In genomic region chr13:109180905-109181425, GRCh38 we compare ENCODE assay signal across 12 cellular contexts.
DNase-seq lines count a peak whose midpoint lies in the region; ATAC-seq and TF ChIP-seq lines count a peak whose summit lies in the region.
"Had no signal": no experiment of that assay in that cellular context is flagged by ENCODE, and none has a peak within 500 bp of the region (broad histone marks: within the 10 kb centered on the region; RNA-seq: fewer than 3 reads in every experiment).

No MANE protein-coding gene starts in this region.

- no peak for ATAC-seq in GM19463 (IDR thresholded peaks at IDR 0.05; ENCODE audit: unreplicated experiment)
- ATAC-seq: stimulated activated naive CD8-positive, alpha-beta T cell treated with anti-CD3 and anti-CD28 coated beads, Interleukin-15, amount 100 ng/mL, for 72 hours had no signal

- no peaks in the 10 kb centered on the region for H3K9me3 Mint-ChIP-seq in activated T-helper 2 cell treated with anti-CD3 and anti-CD28 coated beads, Interferon-gamma antibody, Interleukin-2, Interleukin-4, amounts not matched to agents 10 μg/mL and 5 μg/mL and 100 μg/mL, durations not matched to agents 14 hours and 24 hours and 36 hours
- H3K9me3 Mint-ChIP-seq: stimulated activated naive CD8-positive, alpha-beta T cell treated with anti-CD3 and anti-CD28 coated beads, Interleukin-15, amount 100 ng/mL, for 72 hours had no signal

- DNase-seq in HFF-Myc (ENCODE audit: extremely low read depth, low read depth) (peak; percentile 31), amniotic epithelial cell (ENCODE audit: low read depth) (peak; percentile 87), glomerular visceral epithelial cell (ENCODE audit: extremely low spot score) (peak; percentile 69), smooth muscle cell of the brain vasculature (ENCODE audit: low read depth, low spot score) (peak; percentile 57), HuH-7 (ENCODE audit: low spot score) (no peak)
- no peak for DNase-seq in activated T-helper 2 cell treated with anti-CD3 and anti-CD28 coated beads, Interferon-gamma antibody, Interleukin-2, Interleukin-4, amounts not matched to agents 10 μg/mL and 5 μg/mL and 100 μg/mL, durations not matched to agents 14 hours and 24 hours and 36 hours (ENCODE audit: low spot score)
- DNase-seq: NCI-H1694 treated with DMSO at 0.1 percent for 48 hours; RPMI8226; stimulated activated CD4-positive, alpha-beta T cell treated with anti-CD3 and anti-CD28 coated beads, Interleukin-15, amount 100 ng/mL, for 24 hours; stimulated activated naive CD8-positive, alpha-beta T cell treated with anti-CD3 and anti-CD28 coated beads, Interleukin-15, amount 100 ng/mL, for 72 hours had no signal

- H3K4me1 Mint-ChIP-seq in activated T-helper 2 cell treated with anti-CD3 and anti-CD28 coated beads, Interferon-gamma antibody, Interleukin-2, Interleukin-4, amounts not matched to agents 10 μg/mL and 5 μg/mL and 100 μg/mL, durations not matched to agents 14 hours and 24 hours and 36 hours (ENCODE audit: low read depth): no peaks in the 10 kb centered on the region
- H3K4me1 Mint-ChIP-seq: stimulated activated naive CD8-positive, alpha-beta T cell treated with anti-CD3 and anti-CD28 coated beads, Interleukin-15, amount 100 ng/mL, for 72 hours had no signal

- TF ChIP-seq CTCF in HFF-Myc (IDR thresholded peaks at IDR 0.05; ENCODE audit: low read depth, low read length, missing control alignments): no peak

- H3K27me3 Mint-ChIP-seq in activated T-helper 2 cell treated with anti-CD3 and anti-CD28 coated beads, Interferon-gamma antibody, Interleukin-2, Interleukin-4, amounts not matched to agents 10 μg/mL and 5 μg/mL and 100 μg/mL, durations not matched to agents 14 hours and 24 hours and 36 hours (ENCODE audit: low read depth): no peaks in the 10 kb centered on the region
- H3K27me3 Mint-ChIP-seq: stimulated activated naive CD8-positive, alpha-beta T cell treated with anti-CD3 and anti-CD28 coated beads, Interleukin-15, amount 100 ng/mL, for 72 hours had no signal

- no peak overlapping the region for H3K27ac Mint-ChIP-seq in activated T-helper 2 cell treated with anti-CD3 and anti-CD28 coated beads, Interferon-gamma antibody, Interleukin-2, Interleukin-4, amounts not matched to agents 10 μg/mL and 5 μg/mL and 100 μg/mL, durations not matched to agents 14 hours and 24 hours and 36 hours
- H3K27ac Mint-ChIP-seq: activated naive CD8-positive, alpha-beta T cell; stimulated activated naive CD8-positive, alpha-beta T cell treated with anti-CD3 and anti-CD28 coated beads, Interleukin-15, amount 100 ng/mL, for 72 hours had no signal

- H3K36me3 Mint-ChIP-seq in activated T-helper 2 cell treated with anti-CD3 and anti-CD28 coated beads, Interferon-gamma antibody, Interleukin-2, Interleukin-4, amounts not matched to agents 10 μg/mL and 5 μg/mL and 100 μg/mL, durations not matched to agents 14 hours and 24 hours and 36 hours (ENCODE audit: low read depth): no peaks in the 10 kb centered on the region
- H3K36me3 Mint-ChIP-seq: activated naive CD8-positive, alpha-beta T cell had no signal

- intact Hi-C loops in activated T-helper 2 cell treated with anti-CD3 and anti-CD28 coated beads, Interferon-gamma antibody, Interleukin-2, Interleukin-4, amounts not matched to agents 10 μg/mL and 5 μg/mL and 100 μg/mL, durations not matched to agents 14 hours and 24 hours and 36 hours (cut with micrococcal nuclease): no loop called here

- H3K4me3 Mint-ChIP-seq in activated T-helper 2 cell treated with anti-CD3 and anti-CD28 coated beads, Interferon-gamma antibody, Interleukin-2, Interleukin-4, amounts not matched to agents 10 μg/mL and 5 μg/mL and 100 μg/mL, durations not matched to agents 14 hours and 24 hours and 36 hours (ENCODE audit: low read depth): no peak overlapping the region
- H3K4me3 Mint-ChIP-seq: activated naive CD8-positive, alpha-beta T cell; stimulated activated naive CD8-positive, alpha-beta T cell treated with anti-CD3 and anti-CD28 coated beads, Interleukin-15, amount 100 ng/mL, for 72 hours had no signal

- no peak overlapping the region for H3K4me3 ChIP-seq in HFF-Myc (replicated peaks; ENCODE audit: low read depth, low read length)

Comparison
In these comparisons a context has a peak if more than half of its experiments do, and no peak if none do; other contexts are left out.
1. DNase-seq: peak in HFF-Myc (single experiment), amniotic epithelial cell (single experiment), glomerular visceral epithelial cell (single experiment) and smooth muscle cell of the brain vasculature (single experiment); none in HuH-7 (single experiment) and activated T-helper 2 cell treated with anti-CD3 and anti-CD28 coated beads, Interferon-gamma antibody, Interleukin-2, Interleukin-4, amounts not matched to agents 10 μg/mL and 5 μg/mL and 100 μg/mL, durations not matched to agents 14 hours and 24 hours and 36 hours (single experiment).